In the genomic region with DNA sequence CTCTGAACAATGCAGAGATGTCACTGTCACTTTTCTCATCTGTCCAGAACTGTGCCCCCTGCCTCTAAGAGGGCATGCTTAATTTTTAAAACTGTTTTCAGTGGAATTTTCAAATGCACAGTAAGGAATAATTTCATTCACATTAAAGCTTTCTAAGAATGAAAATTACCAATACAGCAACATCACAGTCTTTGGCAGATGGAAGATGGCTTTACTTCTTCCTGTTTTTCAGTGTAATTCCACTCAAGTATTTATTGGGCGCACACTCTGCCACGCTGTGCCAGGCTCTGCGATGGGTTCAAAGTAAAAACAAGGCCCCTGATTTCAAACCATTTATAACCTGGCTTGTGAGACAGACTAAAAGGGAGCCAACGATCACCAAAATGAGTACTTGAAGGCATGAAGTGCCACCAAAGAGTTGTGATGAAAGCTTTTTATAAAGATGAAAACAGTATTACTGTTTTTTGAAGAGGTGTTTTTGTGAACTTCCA, we compare ENCODE assay signal across 8 cellular contexts. TPM values are rescaled to one million over a fixed set of nuclear protein-coding genes. Genes with fewer than 3 reads are reported as not detected.
DNase-seq lines count a peak whose midpoint lies in the region; ATAC-seq, FAIRE-seq and TF ChIP-seq lines count a peak whose summit lies in the region.

No MANE protein-coding gene starts in this region.

- FAIRE-seq in GM12891 (lab: Jason Lieb, UNC), result no peak

- no peak for TF ChIP-seq CTCF in heart left ventricle (IDR thresholded peaks at IDR 0.05)
- TF ChIP-seq CTCF in vagina (IDR thresholded peaks at IDR 0.05), result no peak

- DNase-seq in heart left ventricle, result no peak
- no peak for DNase-seq in cardiac septum (ENCODE audit: low spot score)
- DNase-seq in adipocyte (ENCODE audit: low read depth), result no peak
- no peak for DNase-seq in memory B cell (ENCODE audit: low spot score in 2 of 2)
- DNase-seq in vagina (ENCODE audit: extremely low spot score in 2 of 2), result no peak
- no peak for DNase-seq in NCI-H748 (lab: John Stamatoyannopoulos, UW; ENCODE audit: unreplicated experiment)
- no peak for DNase-seq in GM12891 (ENCODE audit: insufficient read length, low spot score)
- no peak for DNase-seq in T1000 (lab: John Stamatoyannopoulos, UW)

- peaks cover 24% of the 10 kb centered on the region for H3K4me1 Mint-ChIP-seq in memory B cell

- 37 to 62% (median 52%) methylated on average over 4 of the region's 4 CpGs for WGBS in heart left ventricle, 4 donors

- intact Hi-C loops in heart left ventricle (cut with DNase I) (loop anchor here in 7 of 10 donors (2.0 to 10.0 kb wide), 6 partner anchors 117 to 1049 kb away; a partner anchor contains a TSS), cardiac septum (cut with DNase I) (loop anchor here (1.0 to 10.0 kb wide), 2 partner anchors 118 to 439 kb away; a partner anchor contains a TSS), vagina (cut with DNase I) (loop anchor here (10.0 kb wide), 1 partner anchor 119 kb away; a partner anchor contains a TSS)

- TF ChIP-seq POLR2A in heart left ventricle (IDR thresholded peaks at IDR 0.05) (no peak), vagina (IDR thresholded peaks at IDR 0.05) (no peak), GM12891 (IDR thresholded peaks at IDR 0.05; ENCODE audit: low read depth, low read length) (no peak)

- H3K36me3 Mint-ChIP-seq in memory B cell, result no peaks in the 10 kb centered on the region

- peak overlapping the region; percentile 98 for H3K27ac Mint-ChIP-seq in memory B cell

- H3K9me3 Mint-ChIP-seq in memory B cell, result no peaks in the 10 kb centered on the region

- ATAC-seq in heart left ventricle, result no peak
- no peak for ATAC-seq in memory B cell (ENCODE audit: low read depth)

- H3K4me3 ChIP-seq in heart left ventricle (peak overlapping the region in 10 of 12 donors; percentile 74 to 97 (median 78)), adipocyte (ENCODE audit: low read length) (peak overlapping the region; percentile 87), vagina (peak overlapping the region; percentile 74 to 93)

- peak overlapping the region; percentile 94 to 99 (median 96) for H3K27ac ChIP-seq in heart left ventricle
- H3K27ac ChIP-seq in vagina, result peak overlapping the region; percentile 97

- H3K36me3 ChIP-seq in heart left ventricle (no peaks in the 10 kb centered on the region), adipocyte (ENCODE audit: control insufficient read depth, insufficient read depth, low read length, severe bottlenecking) (no peaks in the 10 kb centered on the region), vagina (no peaks in the 10 kb centered on the region)

- H3K9ac ChIP-seq in adipocyte (ENCODE audit: low read length), result peak overlapping the region; percentile 95

- H3K9me3 ChIP-seq in heart left ventricle (no peaks in the 10 kb centered on the region), adipocyte (ENCODE audit: control insufficient read depth, low read length) (no peaks in the 10 kb centered on the region), vagina (no peaks in the 10 kb centered on the region)

- peak overlapping the region; percentile 97 for H3K4me3 Mint-ChIP-seq in memory B cell

- H3K27me3 ChIP-seq in heart left ventricle, result no peaks in the 10 kb centered on the region
- no peaks in the 10 kb centered on the region for H3K27me3 ChIP-seq in adipocyte (replicated peaks; ENCODE audit: control insufficient read depth, insufficient read depth, low read length)
- H3K27me3 ChIP-seq in vagina, result no peaks in the 10 kb centered on the region

- H3K4me1 ChIP-seq in heart left ventricle (peaks cover 9 to 35% (median 28%) of the 10 kb centered on the region in 12 donors), adipocyte (ENCODE audit: control insufficient read depth, insufficient read depth, low read length) (peaks cover 22% of the 10 kb centered on the region), vagina (peaks cover 28% of the 10 kb centered on the region)

- H3K27me3 Mint-ChIP-seq in memory B cell, result no peaks in the 10 kb centered on the region

TF ChIP-seq in GM12891, 5 proteins besides CTCF, POLR2A, EP300 and RAD21:
- TF ChIP-seq SPI1 (IDR thresholded peaks at IDR 0.05; ENCODE audit: low read depth, low read length) (no peak), POLR2AphosphoS5 (IDR thresholded peaks at IDR 0.05; ENCODE audit: low read depth, low read length) (no peak), POU2F2 (IDR thresholded peaks at IDR 0.05; ENCODE audit: low read depth, low read length) (no peak), PAX5 (IDR thresholded peaks at IDR 0.05; ENCODE audit: insufficient read depth, low read length, severe bottlenecking) (no peak), TAF1 (IDR thresholded peaks at IDR 0.05; ENCODE audit: low read depth, low read length) (no peak)
TF ChIP-seq in GM12891: peak in this region for 0.

RNA-seq across cellular contexts. Expression of a gene that starts 1.0 kb away (rescaled TPM):
- 100 to 1,000 TPM in 3 of 9 donors, 10 to 100 TPM in 6; 65.1 to 124 (median 98.4) TPM for total RNA-seq in heart left ventricle
- polyA plus RNA-seq in heart left ventricle, result 10 to 100 TPM; 33.1 to 63.2 TPM
- 108 TPM for total RNA-seq in cardiac septum
- total RNA-seq in vagina, result 88.1 TPM
- polyA plus RNA-seq in GM12891 (2012; ENCODE audit: low read depth, missing spikeins), result 59.8 TPM
